1 cellular context compared by ENCODE assay signal in the genomic region with DNA sequence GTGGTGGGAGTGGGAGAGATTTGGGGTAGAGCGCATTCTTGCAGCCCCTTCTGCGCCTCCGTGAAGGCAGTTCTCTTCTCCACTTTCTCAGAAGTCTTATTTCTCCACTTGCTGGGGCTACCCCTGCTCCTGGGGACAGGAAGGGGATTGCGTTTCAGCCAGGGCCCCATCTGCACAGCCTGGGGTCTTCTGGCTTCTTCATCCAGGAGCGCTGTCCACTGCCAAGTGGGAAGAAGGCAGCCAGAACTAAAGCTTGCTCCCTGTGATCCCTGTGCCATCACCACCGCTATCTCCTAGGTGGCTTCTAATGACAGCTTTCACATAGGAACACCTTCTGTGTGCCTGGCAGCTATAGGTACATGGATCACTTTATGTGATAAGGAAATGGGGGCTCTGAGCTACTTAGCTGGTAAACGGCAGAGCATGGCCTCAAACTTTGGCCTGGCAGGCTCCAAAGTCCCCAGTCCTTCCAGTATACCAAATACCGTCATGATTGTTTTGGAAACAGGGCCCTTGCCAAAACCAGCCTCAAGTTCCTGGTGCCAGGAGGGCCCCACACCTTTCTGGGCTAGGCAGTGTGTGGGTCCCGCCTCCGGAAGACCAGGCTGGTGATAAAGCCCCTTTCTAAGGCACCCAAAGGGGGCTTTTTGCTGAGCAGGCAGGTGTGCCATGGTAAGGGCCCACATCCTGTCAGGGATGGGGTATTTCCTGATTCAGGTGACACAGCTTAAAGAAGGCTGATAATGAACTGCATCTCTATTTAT.
TF ChIP-seq lines count a peak whose summit lies in the region.

No MANE protein-coding gene starts in this region.

TF ChIP-seq in A549, 52 proteins besides CTCF, POLR2A, EP300 and RAD21 (continued from another document):
- TF ChIP-seq, protein P1, sequence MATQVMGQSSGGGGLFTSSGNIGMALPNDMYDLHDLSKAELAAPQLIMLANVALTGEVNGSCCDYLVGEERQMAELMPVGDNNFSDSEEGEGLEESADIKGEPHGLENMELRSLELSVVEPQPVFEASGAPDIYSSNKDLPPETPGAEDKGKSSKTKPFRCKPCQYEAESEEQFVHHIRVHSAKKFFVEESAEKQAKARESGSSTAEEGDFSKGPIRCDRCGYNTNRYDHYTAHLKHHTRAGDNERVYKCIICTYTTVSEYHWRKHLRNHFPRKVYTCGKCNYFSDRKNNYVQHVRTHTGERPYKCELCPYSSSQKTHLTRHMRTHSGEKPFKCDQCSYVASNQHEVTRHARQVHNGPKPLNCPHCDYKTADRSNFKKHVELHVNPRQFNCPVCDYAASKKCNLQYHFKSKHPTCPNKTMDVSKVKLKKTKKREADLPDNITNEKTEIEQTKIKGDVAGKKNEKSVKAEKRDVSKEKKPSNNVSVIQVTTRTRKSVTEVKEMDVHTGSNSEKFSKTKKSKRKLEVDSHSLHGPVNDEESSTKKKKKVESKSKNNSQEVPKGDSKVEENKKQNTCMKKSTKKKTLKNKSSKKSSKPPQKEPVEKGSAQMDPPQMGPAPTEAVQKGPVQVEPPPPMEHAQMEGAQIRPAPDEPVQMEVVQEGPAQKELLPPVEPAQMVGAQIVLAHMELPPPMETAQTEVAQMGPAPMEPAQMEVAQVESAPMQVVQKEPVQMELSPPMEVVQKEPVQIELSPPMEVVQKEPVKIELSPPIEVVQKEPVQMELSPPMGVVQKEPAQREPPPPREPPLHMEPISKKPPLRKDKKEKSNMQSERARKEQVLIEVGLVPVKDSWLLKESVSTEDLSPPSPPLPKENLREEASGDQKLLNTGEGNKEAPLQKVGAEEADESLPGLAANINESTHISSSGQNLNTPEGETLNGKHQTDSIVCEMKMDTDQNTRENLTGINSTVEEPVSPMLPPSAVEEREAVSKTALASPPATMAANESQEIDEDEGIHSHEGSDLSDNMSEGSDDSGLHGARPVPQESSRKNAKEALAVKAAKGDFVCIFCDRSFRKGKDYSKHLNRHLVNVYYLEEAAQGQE (IDR thresholded peaks at IDR 0.05): no peak
- TF ChIP-seq HEYL (CRISPR knock-in tag; IDR thresholded peaks at IDR 0.05) (no peak), CHD4 (IDR thresholded peaks at IDR 0.05; ENCODE audit: borderline replicate concordance) (no peak), MAFK (IDR thresholded peaks at IDR 0.05; ENCODE audit: partially characterized antibody) (no peak), CBX8 (IDR thresholded peaks at IDR 0.05) (no peak), ESRRA (IDR thresholded peaks at IDR 0.05; ENCODE audit: borderline replicate concordance, low read length) (no peak)
- TF ChIP-seq, protein P2, sequence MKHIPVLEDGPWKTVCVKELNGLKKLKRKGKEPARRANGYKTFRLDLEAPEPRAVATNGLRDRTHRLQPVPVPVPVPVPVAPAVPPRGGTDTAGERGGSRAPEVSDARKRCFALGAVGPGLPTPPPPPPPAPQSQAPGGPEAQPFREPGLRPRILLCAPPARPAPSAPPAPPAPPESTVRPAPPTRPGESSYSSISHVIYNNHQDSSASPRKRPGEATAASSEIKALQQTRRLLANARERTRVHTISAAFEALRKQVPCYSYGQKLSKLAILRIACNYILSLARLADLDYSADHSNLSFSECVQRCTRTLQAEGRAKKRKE (CRISPR knock-in tag; IDR thresholded peaks at IDR 0.05; ENCODE audit: low read depth): no peak
